In genomic region chr1:45327644-45328515, GRCh38 we compare ENCODE assay signal across 9 cellular contexts. TPM values are rescaled to one million over a fixed set of nuclear protein-coding genes. Genes with fewer than 3 reads are reported as not detected.
A peak's percentile ranks its signal among the peaks of the same experiment; 100 is the strongest.
DNase-seq lines count a peak whose midpoint lies in the region; ATAC-seq, FAIRE-seq and TF ChIP-seq lines count a peak whose summit lies in the region.
"Had no signal": no experiment of that assay in that cellular context is flagged by ENCODE, and none has a peak within 500 bp of the region (broad histone marks: within the 10 kb centered on the region; RNA-seq: fewer than 3 reads in every experiment).

No MANE protein-coding gene starts in this region.

- no peak for TF ChIP-seq EP300 in K562 (IDR thresholded peaks at IDR 0.05; ENCODE audit: low read length)

- no peak overlapping the region for H3K4me2 ChIP-seq in K562 (ENCODE audit: insufficient read depth, low read length)

- H3K27me3 ChIP-seq in K562 (ENCODE audit: control insufficient read depth in 2 of 2, insufficient read depth in 2 of 2, low read length in 2 of 2) (no peaks in the 10 kb centered on the region), neutrophil (peaks cover 29% of the 10 kb centered on the region)

- H3K27ac ChIP-seq in K562 (ENCODE audit: extremely low read depth, low read depth, low read length) (no peak overlapping the region), neutrophil (no peak overlapping the region)

- no peaks in the 10 kb centered on the region for H4K20me1 ChIP-seq in K562 (replicated peaks; ENCODE audit: control insufficient read depth, insufficient read depth, low read length)

- peaks cover 4% of the 10 kb centered on the region for H3K27me3 Mint-ChIP-seq in IgD-negative memory B cell

- peak overlapping the region in 1 of 2 experiments; percentile 71; a peak in 2 of 4 replicates for H3K9ac ChIP-seq in K562 (ENCODE audit: insufficient read depth in 1 of 2, low read depth in 2 of 2, low read length in 2 of 2)

- H3K9me1 ChIP-seq in K562 (ENCODE audit: control insufficient read depth, insufficient read depth, low read length) = peaks cover 3% of the 10 kb centered on the region

- TF ChIP-seq RAD21 in K562 (CRISPR knock-in tag; conservative IDR thresholded peaks at IDR 0.05 in 1 of 2, IDR thresholded peaks at IDR 0.05 in 1 of 2) = 0 out of 4 replicates have a peak, but pooled peaks of 1 of the 2 experiments have one; percentile 6

- H3K4me1 ChIP-seq in K562 (replicated peaks in 1 of 2; ENCODE audit: control insufficient read depth in 2 of 2, insufficient read depth in 2 of 2, low read length in 2 of 2) (peaks cover 6 to 41% of the 10 kb centered on the region in 2 experiments; a peak in 3 of 5 replicates), neutrophil (ENCODE audit: control insufficient read depth in 1 of 2, insufficient read depth in 1 of 2, low read depth in 1 of 2, low read length in 1 of 2) (peaks cover 12 to 14% of the 10 kb centered on the region in 2 experiments)

- TF ChIP-seq CTCF in K562 (IDR thresholded peaks at IDR 0.05 in 2 of 3, conservative IDR thresholded peaks at IDR 0.05 in 1 of 3; ENCODE audit: insufficient read depth in 2 of 3, low read depth in 1 of 3, low read length in 3 of 3) (0 out of 6 replicates have a peak, but pooled peaks of 1 of the 3 experiments have one; percentile 12), neutrophil (IDR thresholded peaks at IDR 0.05) (no peak)

- H2AFZ ChIP-seq in K562 (ENCODE audit: low read depth, low read length) = no peak overlapping the region

- peak overlapping the region; percentile 83 to 87 (median 84) for H3K4me3 Mint-ChIP-seq in IgD-negative memory B cell

- POLR2A ChIA-PET in K562 (lab: Yijun Ruan, JAX) = interaction anchor here (0.6 to 3.7 kb wide), 6 partner anchors 8 to 569 kb away, joined by 3 to 26 read pairs (median 3); partner anchors contain the start of genes MUTYH and TOE1

- H3K27ac Mint-ChIP-seq in IgD-negative memory B cell = peak overlapping the region in 2 of 3 donors; percentile 47 to 56

- ATAC-seq in K562 (0 out of 3 replicates have a peak, but pooled peaks have one; percentile 11), sciatic nerve (no peak)

- peak; percentile 46 to 70 for DNase-seq in NCI-H2081 (lab: John Stamatoyannopoulos, UW)
- DNase-seq in NCI-H2081 treated with DMSO at 0.1 percent for 48 hours (lab: John Stamatoyannopoulos, UW) = no peak
- peak in 2 of 4 experiments; percentile 5 to 11 for DNase-seq in K562 (ENCODE audit: extremely low read depth in 1 of 4, low spot score in 3 of 4)
- DNase-seq in sciatic nerve (ENCODE audit: low spot score) = no peak
- DNase-seq in OCI-M2 (lab: John Stamatoyannopoulos, UW; ENCODE audit: unreplicated experiment) = no peak
- DNase-seq in NCI-H187 treated with DMSO at 0.1 percent for 48 hours (lab: John Stamatoyannopoulos, UW) = no peak
- DNase-seq: left cardiac atrium had no signal

- peaks cover 0 to 6% (median 5%) of the 10 kb centered on the region in 3 donors for H3K4me1 Mint-ChIP-seq in IgD-negative memory B cell

- WGBS in K562 (ENCODE audit: insufficient coverage, low coverage, missing lambda C conversion rate) = 87% methylated on average over 19 of the region's 19 CpGs

- H3K36me3 ChIP-seq in K562 (ENCODE audit: control insufficient read depth, insufficient read depth, low read length) (peaks cover 29% of the 10 kb centered on the region; the same call in 2 of the 3 replicates), neutrophil (peaks cover 23% of the 10 kb centered on the region)

- BruUV-seq in K562 (replicated peaks; lab: Mats Ljungman, UMichigan) = no TSS peak

- intact Hi-C loops in K562 (cut with micrococcal nuclease) = no loop called here
- intact Hi-C loops in sciatic nerve (cut with DNase I) = no loop called here

- FAIRE-seq in K562 (lab: Jason Lieb, UNC) = no peak

- no peak for TF ChIP-seq POLR2A in K562 (conservative IDR thresholded peaks at IDR 0.05)

- CTCF ChIA-PET in K562 (lab: Yijun Ruan, JAX; ENCODE audit: low intra/inter-chr PET ratio) = interaction anchor here (0.5 kb wide), 1 partner anchor 29 kb away, joined by 3 read pairs; no protein-coding TSS in a partner anchor

- no peak overlapping the region for H3K4me3 ChIP-seq in K562
- H3K4me3 ChIP-seq in neutrophil (ENCODE audit: low read depth in 1 of 2, low read length in 1 of 2) = peak overlapping the region; percentile 52 to 58

- H3K79me2 ChIP-seq in K562 (ENCODE audit: control insufficient read depth, insufficient read depth, low read length) = no peaks in the 10 kb centered on the region

- H3K36me3 Mint-ChIP-seq in IgD-negative memory B cell = peaks cover 3% of the 10 kb centered on the region

- in situ Hi-C loops in K562 (cut with MboI) = no loop called here

- H3K9me3 ChIP-seq in K562 (replicated peaks; ENCODE audit: control insufficient read depth, insufficient read depth, low read depth, low read length) (no peaks in the 10 kb centered on the region), neutrophil (no peaks in the 10 kb centered on the region)

- no peaks in the 10 kb centered on the region for H3K9me3 Mint-ChIP-seq in IgD-negative memory B cell

TF ChIP-seq in K562, 482 proteins besides CTCF, POLR2A, EP300 and RAD21:
- TF ChIP-seq ZBED1 (IDR thresholded peaks at IDR 0.05) (no peak), POLR2G (IDR thresholded peaks at IDR 0.05; ENCODE audit: low read depth, low read length) (peak; percentile 35; the same call in 1 of the 2 replicates)

RNA-seq across cellular contexts. Expression of gene HPDL, which starts 1.2 kb away (rescaled TPM):
- polyA plus RNA-seq in IgD-negative memory B cell (1.3 TPM), K562 (2011; rRNA removed) (not detected in 2 replicates), K562 (2014; fragmentation: Illumina TruSeq; extraction: Trizol) (not detected in 2 replicates), K562 (2014; fragmentation: Nextera tagmentation; extraction: Ambion mirVana) (not detected), K562 (2014; rRNA removed) (not detected in 2 replicates)
- total RNA-seq in K562 (2011; cell fraction: chromatin; rRNA removed; ENCODE audit: low replicate concordance) = not detected in 2 replicates
- not detected in 2 replicates for total RNA-seq in K562 (2011; cell fraction: nucleolus; rRNA removed)
- total RNA-seq in K562 (2011; cell fraction: nucleoplasm; rRNA removed) = not detected in 2 replicates
- total RNA-seq in K562 (2014; rRNA removed) (not detected in 2 replicates), K562 (2014; rRNA removed; fragmentation: Illumina TruSeq; extraction: Trizol) (not detected in 2 replicates), K562 (2015; rRNA removed; fragmentation: Illumina TruSeq; extraction: Trizol) (not detected in 2 replicates), K562 (2021) (not detected in 2 replicates), sciatic nerve (2.3 TPM)
- polyA plus RNA-seq in K562 (2011; cell fraction: cytosol; rRNA removed) = not detected in 2 replicates
- polyA plus RNA-seq in K562 (2011; cell fraction: nucleus; rRNA removed) = not detected in 2 replicates
- 0.04 and 0.28 TPM in 2 replicates for polyA plus RNA-seq in K562 (2012)
- polyA minus RNA-seq in K562 (2011; rRNA and poly(A)+ RNA removed) = not detected in 2 replicates
- not detected in 2 replicates for polyA minus RNA-seq in K562 (2011; cell fraction: cytosol; rRNA and poly(A)+ RNA removed)
- polyA minus RNA-seq in K562 (2011; cell fraction: nucleus; rRNA and poly(A)+ RNA removed) = not detected in 2 replicates

RNA-seq across cellular contexts. Expression of gene TOE1, which starts 12.1 kb away (rescaled TPM):
- polyA plus RNA-seq in IgD-negative memory B cell = 18.6 TPM
- total RNA-seq in K562 (2011; cell fraction: chromatin; rRNA removed; ENCODE audit: low replicate concordance) = 34.1 and 86.1 TPM in 2 replicates
- total RNA-seq in K562 (2011; cell fraction: nucleolus; rRNA removed) = 66.0 and 68.2 TPM in 2 replicates
- 40.8 and 44.2 TPM in 2 replicates for total RNA-seq in K562 (2011; cell fraction: nucleoplasm; rRNA removed)
- 36.7 and 46.9 TPM in 2 replicates for total RNA-seq in K562 (2014; rRNA removed)
- total RNA-seq in K562 (2014; rRNA removed; fragmentation: Illumina TruSeq; extraction: Trizol) = 25.0 and 32.1 TPM in 2 replicates
- total RNA-seq in K562 (2015; rRNA removed; fragmentation: Illumina TruSeq; extraction: Trizol) = 46.5 and 46.9 TPM in 2 replicates
- 32.5 and 33.9 TPM in 2 replicates for total RNA-seq in K562 (2021)
- 30.4 and 36.0 TPM in 2 replicates for polyA plus RNA-seq in K562 (2011; rRNA removed)
- 33.1 and 54.6 TPM in 2 replicates for polyA plus RNA-seq in K562 (2011; cell fraction: cytosol; rRNA removed)
- 75.7 and 103 TPM in 2 replicates for polyA plus RNA-seq in K562 (2011; cell fraction: nucleus; rRNA removed)
- polyA plus RNA-seq in K562 (2012) = 25.2 and 34.6 TPM in 2 replicates
- polyA plus RNA-seq in K562 (2014; fragmentation: Illumina TruSeq; extraction: Trizol) = 40.1 and 47.2 TPM in 2 replicates
- polyA plus RNA-seq in K562 (2014; fragmentation: Nextera tagmentation; extraction: Ambion mirVana) = 10 to 100 TPM; 59.8 to 85.7 TPM
- polyA plus RNA-seq in K562 (2014; rRNA removed) = 38.0 and 44.8 TPM in 2 replicates
- 38.1 and 72.9 TPM in 2 replicates for polyA minus RNA-seq in K562 (2011; rRNA and poly(A)+ RNA removed)
- polyA minus RNA-seq in K562 (2011; cell fraction: cytosol; rRNA and poly(A)+ RNA removed) = 21.1 and 35.7 TPM in 2 replicates
- 39.9 and 47.7 TPM in 2 replicates for polyA minus RNA-seq in K562 (2011; cell fraction: nucleus; rRNA and poly(A)+ RNA removed)
- total RNA-seq in sciatic nerve = 8.8 TPM

RNA-seq across cellular contexts. Expression of gene MUTYH, which starts 12.4 kb away (rescaled TPM):
- polyA plus RNA-seq in IgD-negative memory B cell = 21.1 TPM
- 71.8 and 131 TPM in 2 replicates for total RNA-seq in K562 (2011; cell fraction: chromatin; rRNA removed; ENCODE audit: low replicate concordance)
- 89.7 and 95.8 TPM in 2 replicates for total RNA-seq in K562 (2011; cell fraction: nucleolus; rRNA removed)
- 74.4 and 78.0 TPM in 2 replicates for total RNA-seq in K562 (2011; cell fraction: nucleoplasm; rRNA removed)
- total RNA-seq in K562 (2014; rRNA removed) = 32.1 and 36.8 TPM in 2 replicates
- total RNA-seq in K562 (2014; rRNA removed; fragmentation: Illumina TruSeq; extraction: Trizol) = 13.0 and 16.5 TPM in 2 replicates
- 26.8 and 29.0 TPM in 2 replicates for total RNA-seq in K562 (2015; rRNA removed; fragmentation: Illumina TruSeq; extraction: Trizol)
- total RNA-seq in K562 (2021) = 36.1 and 37.8 TPM in 2 replicates
- 23.6 and 39.9 TPM in 2 replicates for polyA plus RNA-seq in K562 (2011; rRNA removed)
- 31.3 and 41.8 TPM in 2 replicates for polyA plus RNA-seq in K562 (2011; cell fraction: cytosol; rRNA removed)
- polyA plus RNA-seq in K562 (2011; cell fraction: nucleus; rRNA removed) = 190 and 211 TPM in 2 replicates
- 30.0 and 54.0 TPM in 2 replicates for polyA plus RNA-seq in K562 (2012)
- 32.7 and 35.6 TPM in 2 replicates for polyA plus RNA-seq in K562 (2014; fragmentation: Illumina TruSeq; extraction: Trizol)
- 1 to 10 TPM; 3.4 to 6.2 TPM for polyA plus RNA-seq in K562 (2014; fragmentation: Nextera tagmentation; extraction: Ambion mirVana)
- polyA plus RNA-seq in K562 (2014; rRNA removed) = 46.2 and 53.5 TPM in 2 replicates
- polyA minus RNA-seq in K562 (2011; rRNA and poly(A)+ RNA removed) = 18.2 and 19.1 TPM in 2 replicates
- 9.2 and 10.9 TPM in 2 replicates for polyA minus RNA-seq in K562 (2011; cell fraction: cytosol; rRNA and poly(A)+ RNA removed)
- 20.3 and 32.9 TPM in 2 replicates for polyA minus RNA-seq in K562 (2011; cell fraction: nucleus; rRNA and poly(A)+ RNA removed)
- total RNA-seq in sciatic nerve = 37.5 TPM

Comparison
In these comparisons a context has a peak if more than half of its experiments do, and no peak if none do; other contexts are left out.
1. DNase-seq: peak in NCI-H2081 (2 of 2); none in NCI-H2081 treated with DMSO at 0.1 percent for 48 hours (single experiment), sciatic nerve (single experiment), OCI-M2 (single experiment) and NCI-H187 treated with DMSO at 0.1 percent for 48 hours (single experiment).